Comparison of ENCODE assay signal across 1 cellular context in genomic region chr5:87539839-87540238, GRCh38.
TF ChIP-seq lines count a peak whose summit lies in the region.

No MANE protein-coding gene starts in this region.

TF ChIP-seq in SK-N-SH treated with all-trans-retinoic acid at 6 μM for 48 hours, 23 proteins besides CTCF, POLR2A, EP300 and RAD21 (continued from another document):
- TF ChIP-seq ISL1 (CRISPR knock-in tag; IDR thresholded peaks at IDR 0.05): no peak
- no peak for TF ChIP-seq ZFP3 (CRISPR knock-in tag; IDR thresholded peaks at IDR 0.05)
- no peak for TF ChIP-seq ESRRG (CRISPR knock-in tag; IDR thresholded peaks at IDR 0.05)
- TF ChIP-seq CSDC2 (CRISPR knock-in tag; IDR thresholded peaks at IDR 0.05): no peak
- TF ChIP-seq ZNF8 (CRISPR knock-in tag; IDR thresholded peaks at IDR 0.05): no peak
- no peak for TF ChIP-seq OSR1 (CRISPR knock-in tag; IDR thresholded peaks at IDR 0.05)
- TF ChIP-seq ZNF70 (CRISPR knock-in tag; IDR thresholded peaks at IDR 0.05): no peak
- TF ChIP-seq TCF4 (CRISPR knock-in tag; IDR thresholded peaks at IDR 0.05; ENCODE audit: borderline replicate concordance): no peak
- no peak for TF ChIP-seq PPARA (CRISPR knock-in tag; IDR thresholded peaks at IDR 0.05; ENCODE audit: borderline replicate concordance)
- TF ChIP-seq ARNTL (CRISPR knock-in tag; IDR thresholded peaks at IDR 0.05; ENCODE audit: borderline replicate concordance, low read depth): no peak
- no peak for TF ChIP-seq SNAI2 (CRISPR knock-in tag; IDR thresholded peaks at IDR 0.05)
- no peak for TF ChIP-seq ZC3H10 (CRISPR knock-in tag; IDR thresholded peaks at IDR 0.05)
- no peak for TF ChIP-seq ZNF565 (CRISPR knock-in tag; conservative IDR thresholded peaks at IDR 0.05; ENCODE audit: low read depth)
- no peak for TF ChIP-seq TOX (CRISPR knock-in tag; IDR thresholded peaks at IDR 0.05; ENCODE audit: borderline replicate concordance)
- no peak for TF ChIP-seq TSHZ2 (CRISPR knock-in tag; IDR thresholded peaks at IDR 0.05)
TF ChIP-seq in SK-N-SH treated with all-trans-retinoic acid at 6 μM for 48 hours: peak in this region for 0.
